5 cellular contexts compared by ENCODE assay signal in the genomic region with DNA sequence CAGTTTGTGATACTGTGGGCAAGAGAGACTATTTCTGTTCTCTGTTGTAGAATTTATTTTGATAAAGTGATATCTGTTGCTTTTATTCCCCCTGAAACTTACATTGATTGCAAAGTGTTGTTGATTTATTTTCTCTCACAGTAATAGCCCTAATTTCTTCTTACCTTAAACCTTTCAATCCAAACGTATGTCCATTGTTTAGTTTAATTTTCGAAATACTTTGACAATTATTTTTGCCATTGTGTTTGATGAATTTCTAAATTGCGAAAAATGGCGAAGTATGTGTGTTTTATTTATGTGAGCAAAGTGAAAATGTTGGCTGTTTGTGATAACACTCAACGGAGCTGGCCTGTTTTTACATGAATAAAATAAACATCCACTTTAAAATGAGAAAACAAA. TPM values are rescaled to one million over a fixed set of nuclear protein-coding genes. Genes with fewer than 3 reads are reported as not detected.
DNase-seq lines count a peak whose midpoint lies in the region; ATAC-seq and TF ChIP-seq lines count a peak whose summit lies in the region.

No MANE protein-coding gene starts in this region.

- no peaks in the 10 kb centered on the region for H3K27me3 ChIP-seq in right cardiac atrium (ENCODE audit: control insufficient read depth, insufficient read depth)
- peaks cover 3% of the 10 kb centered on the region for H3K27me3 ChIP-seq in transverse colon

- TF ChIP-seq POLR2A in transverse colon (IDR thresholded peaks at IDR 0.05) = no peak

- H3K36me3 ChIP-seq in OCI-LY7 (ENCODE audit: insufficient read depth, low read length) (no peaks in the 10 kb centered on the region), transverse colon (peaks cover 0 to under 1% (median 0%) of the 10 kb centered on the region in 4 donors)

- in situ Hi-C loops in transverse colon (cut with MboI; ENCODE audit: low pct_ligation_motif_present in 1 of 4, low pct_unique_long_range_greater_than_20kb in 1 of 4, low sequenced_read_pairs in 3 of 4) = loop anchor here in 1 of 4 donors (25.0 kb wide), 1 partner anchor 96 kb away; no protein-coding TSS in a partner anchor

- H3K9me2 ChIP-seq in OCI-LY7 (ENCODE audit: insufficient read depth, low read length) = no peaks in the 10 kb centered on the region

- ATAC-seq in right cardiac atrium = no peak

- H3K4me3 ChIP-seq in OCI-LY7 (ENCODE audit: low read depth, low read length, poor library complexity, severe bottlenecking) (peak overlapping the region; percentile 76), right cardiac atrium (ENCODE audit: low read length) (peak overlapping the region; percentile 84), transverse colon (peak overlapping the region in 3 of 4 donors; percentile 70 to 88 (median 86))

- H3K4me1 ChIP-seq in OCI-LY7 (ENCODE audit: insufficient read depth, low read length, poor library complexity, severe bottlenecking) (peaks cover 16% of the 10 kb centered on the region), right cardiac atrium (ENCODE audit: control insufficient read depth, insufficient read depth, low read length) (peaks cover 2% of the 10 kb centered on the region), transverse colon (peaks cover 6 to 21% (median 8%) of the 10 kb centered on the region in 4 donors)

- no TSS peak for BruUV-seq in OCI-LY7 (replicated peaks; lab: Mats Ljungman, UMichigan)

- intact Hi-C loops in OCI-LY7 (cut with micrococcal nuclease; ENCODE audit: unreplicated experiment) = loop anchor here (2.0 kb wide), 1 partner anchor 14 kb away; a partner anchor contains a TSS
- intact Hi-C loops in right cardiac atrium (cut with DNase I) = no loop called here
- intact Hi-C loops in transverse colon (cut with DNase I; ENCODE audit: low total_unique reads) = loop anchor here (5.0 kb wide), 1 partner anchor 91 kb away; no protein-coding TSS in a partner anchor

- TF ChIP-seq EP300 in transverse colon (IDR thresholded peaks at IDR 0.05; ENCODE audit: low read depth) = no peak

- 10% methylated on average over 5 of the region's 5 CpGs for WGBS in right cardiac atrium
- 2 to 3% methylated on average over 5 of the region's 5 CpGs for WGBS in transverse colon (ENCODE audit: low coverage in 1 of 2), 2 donors

- POLR2A ChIA-PET in OCI-LY7 (lab: Charles Lee) = interaction anchor here (0.6 to 2.4 kb wide), 9 partner anchors 13 to 187 kb away, joined by 3 to 24 read pairs (median 3); a partner anchor contains a TSS

- CTCF ChIA-PET in OCI-LY7 (lab: Charles Lee; ENCODE audit: unreplicated experiment) = interaction anchor here (0.6 kb wide), 1 partner anchor 125 kb away, joined by 3 read pairs; a partner anchor contains a TSS

- peak overlapping the region; percentile 97; the same call in 1 of the 2 replicates for H2AFZ ChIP-seq in OCI-LY7 (ENCODE audit: low read length)

- DNase-seq in OCI-LY7 (ENCODE audit: low spot score) = no peak
- no peak for DNase-seq in right cardiac atrium
- DNase-seq in transverse colon = no peak
- no peak for DNase-seq in NCI-H1105 (lab: John Stamatoyannopoulos, UW)
- no peak for DNase-seq in activated naive CD4-positive, alpha-beta T cell (lab: John Stamatoyannopoulos, UW)

- no peaks in the 10 kb centered on the region for H3K9me3 ChIP-seq in OCI-LY7 (ENCODE audit: low read length)
- H3K9me3 ChIP-seq in right cardiac atrium (ENCODE audit: control insufficient read depth, low read length) = no peaks in the 10 kb centered on the region
- no peaks in the 10 kb centered on the region for H3K9me3 ChIP-seq in transverse colon

- no peaks in the 10 kb centered on the region for H4K20me1 ChIP-seq in OCI-LY7 (ENCODE audit: insufficient read depth, low read length)

- H3K4me2 ChIP-seq in OCI-LY7 (ENCODE audit: low read length) = peak overlapping the region; percentile 88

- TF ChIP-seq CTCF in OCI-LY7 (conservative IDR thresholded peaks at IDR 0.05; ENCODE audit: low read length) = no peak
- TF ChIP-seq CTCF in transverse colon (IDR thresholded peaks at IDR 0.05) = no peak

- H3K27ac ChIP-seq in OCI-LY7 (ENCODE audit: low read depth, low read length, poor library complexity, severe bottlenecking) (no peak overlapping the region), right cardiac atrium (ENCODE audit: low read length) (no peak overlapping the region), transverse colon (peak overlapping the region; percentile 85 to 90 (median 86))

- H3K79me2 ChIP-seq in OCI-LY7 (ENCODE audit: insufficient read depth, low read depth, low read length) = no peaks in the 10 kb centered on the region

RNA-seq across cellular contexts. Expression of a gene that starts 0.4 kb away (rescaled TPM):
- 6.8 and 15.4 TPM in 2 replicates for total RNA-seq in OCI-LY7 (2014; rRNA removed; shearing (Covaris generic))
- total RNA-seq in OCI-LY7 (2022) (2.8 and 6.3 TPM in 2 replicates), right cardiac atrium (10 to 100 TPM; 12.0 to 20.2 (median 15.2) TPM), transverse colon (10 to 100 TPM; 13.9 to 19.4 (median 17.6) TPM)
- 11.4 TPM for polyA plus RNA-seq in right cardiac atrium

RNA-seq across cellular contexts. Expression of a gene that starts 7.5 kb away (rescaled TPM):
- not detected in 2 replicates for total RNA-seq in OCI-LY7 (2014; rRNA removed; shearing (Covaris generic))
- total RNA-seq in OCI-LY7 (2022) (not detected in 2 replicates), right cardiac atrium (1 to 10 TPM; 6.1 to 6.4 (median 6.2) TPM), transverse colon (1 to 10 TPM in 1 of 4 donors, under 1 TPM in 2, not detected in 1; 0.55 to 7.9 (median 0.64) TPM)
- 5.5 TPM for polyA plus RNA-seq in right cardiac atrium

RNA-seq across cellular contexts. Expression of a gene that starts 14.5 kb away (rescaled TPM):
- 7.9 and 9.3 TPM in 2 replicates for total RNA-seq in OCI-LY7 (2014; rRNA removed; shearing (Covaris generic))
- 6.9 and 7.9 TPM in 2 replicates for total RNA-seq in OCI-LY7 (2022)
- 1 to 10 TPM; 3.3 to 4.0 (median 3.6) TPM for total RNA-seq in right cardiac atrium
- 1.5 TPM for polyA plus RNA-seq in right cardiac atrium
- total RNA-seq in transverse colon = 1 to 10 TPM in 3 of 4 donors, under 1 TPM in 1; 0.60 to 9.0 (median 4.9) TPM

RNA-seq across cellular contexts. Expression of a gene that starts 14.8 kb away (rescaled TPM):
- 1.6 and 3.3 TPM in 2 replicates for total RNA-seq in OCI-LY7 (2014; rRNA removed; shearing (Covaris generic))
- 1.6 and 1.9 TPM in 2 replicates for total RNA-seq in OCI-LY7 (2022)
- total RNA-seq in right cardiac atrium = 1 to 10 TPM; 3.0 to 3.6 (median 3.2) TPM
- polyA plus RNA-seq in right cardiac atrium = 2.3 TPM
- 1 to 10 TPM in 3 of 4 donors, under 1 TPM in 1; 0.75 to 3.2 (median 2.3) TPM for total RNA-seq in transverse colon

RNA-seq across cellular contexts. Expression of a gene that starts 41.5 kb away (rescaled TPM):
- total RNA-seq in OCI-LY7 (2014; rRNA removed; shearing (Covaris generic)) = 7.3 and 9.0 TPM in 2 replicates
- 3.1 and 7.0 TPM in 2 replicates for total RNA-seq in OCI-LY7 (2022)
- 10 to 100 TPM in 1 of 4 donors, 1 to 10 TPM in 3; 8.4 to 11.3 (median 8.8) TPM for total RNA-seq in right cardiac atrium
- polyA plus RNA-seq in right cardiac atrium = 8.7 TPM
- total RNA-seq in transverse colon = 10 to 100 TPM; 12.6 to 26.1 (median 16.7) TPM

Comparison
In these comparisons a context has a peak if more than half of its experiments do, and no peak if none do; other contexts are left out.
1. H3K27ac ChIP-seq: peak in transverse colon (4 of 4); none in OCI-LY7 (single experiment) and right cardiac atrium (single experiment).
2. intact Hi-C loops: an anchor here in OCI-LY7 (2.0 kb wide) and transverse colon (5.0 kb wide); none called in right cardiac atrium.
3. Peak in every context shown above with its lines, with median percentiles within 50 percentile points of each other: H3K4me3 ChIP-seq.